ENCODE assay signal across 1 cellular context in the genomic region with DNA sequence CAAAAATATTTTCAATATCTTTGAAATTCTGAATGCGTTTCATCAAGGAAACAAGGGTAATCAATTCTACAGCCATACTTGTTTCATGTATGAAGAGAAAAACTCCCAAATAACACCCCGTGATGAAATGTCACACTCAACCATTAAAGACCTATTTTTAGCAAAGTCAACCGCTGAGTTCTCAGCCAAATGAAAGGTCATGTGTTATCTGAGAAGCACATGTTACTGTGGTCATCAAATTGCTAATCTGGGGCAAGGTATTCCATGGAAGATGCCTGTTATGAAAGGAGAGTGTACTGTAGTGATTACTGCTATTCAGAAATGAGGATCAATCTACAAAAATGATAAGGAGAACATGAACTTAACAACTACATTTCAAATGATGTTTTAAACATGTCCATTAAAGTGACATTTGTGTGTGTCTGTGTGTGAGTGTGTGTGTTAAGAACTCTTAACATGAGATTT.
TF ChIP-seq lines count a peak whose summit lies in the region.

No MANE protein-coding gene starts in this region.

TF ChIP-seq in K562, 482 proteins besides CTCF, POLR2A, EP300 and RAD21 (continued from another document):
- TF ChIP-seq CBX1 (IDR thresholded peaks at IDR 0.05; ENCODE audit: low read depth), result no peak
- no peak for TF ChIP-seq RBM15 (IDR thresholded peaks at IDR 0.05; ENCODE audit: insufficient read depth, low read length)
- no peak for TF ChIP-seq KDM2B (CRISPR knock-in tag; IDR thresholded peaks at IDR 0.05)
- no peak for TF ChIP-seq RFX7 (CRISPR knock-in tag; IDR thresholded peaks at IDR 0.05)
- TF ChIP-seq HDAC3 (IDR thresholded peaks at IDR 0.05; ENCODE audit: borderline replicate concordance, partially characterized antibody), result peak; percentile 62
- TF ChIP-seq MEIS2 (IDR thresholded peaks at IDR 0.05; ENCODE audit: partially characterized antibody), result peak; percentile 28
- TF ChIP-seq MAFF (IDR thresholded peaks at IDR 0.05; ENCODE audit: low read length), result no peak
- TF ChIP-seq LEF1 (IDR thresholded peaks at IDR 0.05), result no peak; the same call in 1 of the 2 replicates
- no peak for TF ChIP-seq EWSR1 (IDR thresholded peaks at IDR 0.05; ENCODE audit: borderline replicate concordance, low read depth, partially characterized antibody)
- 0 out of 2 replicates have a peak, but pooled peaks have one; percentile 31 for TF ChIP-seq L3MBTL2 (IDR thresholded peaks at IDR 0.05)
- TF ChIP-seq HNRNPUL1 (IDR thresholded peaks at IDR 0.05; ENCODE audit: low read length), result no peak
- peak; percentile 68 for TF ChIP-seq CBFA2T3 (IDR thresholded peaks at IDR 0.05)
- TF ChIP-seq PML (IDR thresholded peaks at IDR 0.05; ENCODE audit: low read length), result peak; percentile 56; the same call in 1 of the 2 replicates
- no peak for TF ChIP-seq GATAD2A (IDR thresholded peaks at IDR 0.05)
- TF ChIP-seq MCM7 (IDR thresholded peaks at IDR 0.05), result no peak
- TF ChIP-seq BRF1 (IDR thresholded peaks at IDR 0.05; ENCODE audit: borderline replicate concordance, extremely low read depth, insufficient read length), result no peak
- no peak for TF ChIP-seq HIVEP1 (CRISPR knock-in tag; IDR thresholded peaks at IDR 0.05)
- TF ChIP-seq, protein P1, sequence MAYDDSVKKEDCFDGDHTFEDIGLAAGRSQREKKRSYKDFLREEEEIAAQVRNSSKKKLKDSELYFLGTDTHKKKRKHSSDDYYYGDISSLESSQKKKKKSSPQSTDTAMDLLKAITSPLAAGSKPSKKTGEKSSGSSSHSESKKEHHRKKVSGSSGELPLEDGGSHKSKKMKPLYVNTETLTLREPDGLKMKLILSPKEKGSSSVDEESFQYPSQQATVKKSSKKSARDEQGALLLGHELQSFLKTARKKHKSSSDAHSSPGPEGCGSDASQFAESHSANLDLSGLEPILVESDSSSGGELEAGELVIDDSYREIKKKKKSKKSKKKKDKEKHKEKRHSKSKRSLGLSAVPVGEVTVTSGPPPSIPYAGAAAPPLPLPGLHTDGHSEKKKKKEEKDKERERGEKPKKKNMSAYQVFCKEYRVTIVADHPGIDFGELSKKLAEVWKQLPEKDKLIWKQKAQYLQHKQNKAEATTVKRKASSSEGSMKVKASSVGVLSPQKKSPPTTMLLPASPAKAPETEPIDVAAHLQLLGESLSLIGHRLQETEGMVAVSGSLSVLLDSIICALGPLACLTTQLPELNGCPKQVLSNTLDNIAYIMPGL (CRISPR knock-in tag; IDR thresholded peaks at IDR 0.05), result no peak
- TF ChIP-seq ZFPM2 (CRISPR knock-in tag; IDR thresholded peaks at IDR 0.05), result no peak
- TF ChIP-seq, protein P2, sequence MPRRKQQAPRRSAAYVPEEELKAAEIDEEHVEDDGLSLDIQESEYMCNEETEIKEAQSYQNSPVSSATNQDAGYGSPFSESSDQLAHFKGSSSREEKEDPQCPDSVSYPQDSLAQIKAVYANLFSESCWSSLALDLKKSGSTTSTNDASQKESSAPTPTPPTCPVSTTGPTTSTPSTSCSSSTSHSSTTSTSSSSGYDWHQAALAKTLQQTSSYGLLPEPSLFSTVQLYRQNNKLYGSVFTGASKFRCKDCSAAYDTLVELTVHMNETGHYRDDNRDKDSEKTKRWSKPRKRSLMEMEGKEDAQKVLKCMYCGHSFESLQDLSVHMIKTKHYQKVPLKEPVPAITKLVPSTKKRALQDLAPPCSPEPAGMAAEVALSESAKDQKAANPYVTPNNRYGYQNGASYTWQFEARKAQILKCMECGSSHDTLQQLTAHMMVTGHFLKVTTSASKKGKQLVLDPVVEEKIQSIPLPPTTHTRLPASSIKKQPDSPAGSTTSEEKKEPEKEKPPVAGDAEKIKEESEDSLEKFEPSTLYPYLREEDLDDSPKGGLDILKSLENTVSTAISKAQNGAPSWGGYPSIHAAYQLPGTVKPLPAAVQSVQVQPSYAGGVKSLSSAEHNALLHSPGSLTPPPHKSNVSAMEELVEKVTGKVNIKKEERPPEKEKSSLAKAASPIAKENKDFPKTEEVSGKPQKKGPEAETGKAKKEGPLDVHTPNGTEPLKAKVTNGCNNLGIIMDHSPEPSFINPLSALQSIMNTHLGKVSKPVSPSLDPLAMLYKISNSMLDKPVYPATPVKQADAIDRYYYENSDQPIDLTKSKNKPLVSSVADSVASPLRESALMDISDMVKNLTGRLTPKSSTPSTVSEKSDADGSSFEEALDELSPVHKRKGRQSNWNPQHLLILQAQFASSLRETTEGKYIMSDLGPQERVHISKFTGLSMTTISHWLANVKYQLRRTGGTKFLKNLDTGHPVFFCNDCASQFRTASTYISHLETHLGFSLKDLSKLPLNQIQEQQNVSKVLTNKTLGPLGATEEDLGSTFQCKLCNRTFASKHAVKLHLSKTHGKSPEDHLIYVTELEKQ (CRISPR knock-in tag; IDR thresholded peaks at IDR 0.05), result no peak
- TF ChIP-seq, protein P3, sequence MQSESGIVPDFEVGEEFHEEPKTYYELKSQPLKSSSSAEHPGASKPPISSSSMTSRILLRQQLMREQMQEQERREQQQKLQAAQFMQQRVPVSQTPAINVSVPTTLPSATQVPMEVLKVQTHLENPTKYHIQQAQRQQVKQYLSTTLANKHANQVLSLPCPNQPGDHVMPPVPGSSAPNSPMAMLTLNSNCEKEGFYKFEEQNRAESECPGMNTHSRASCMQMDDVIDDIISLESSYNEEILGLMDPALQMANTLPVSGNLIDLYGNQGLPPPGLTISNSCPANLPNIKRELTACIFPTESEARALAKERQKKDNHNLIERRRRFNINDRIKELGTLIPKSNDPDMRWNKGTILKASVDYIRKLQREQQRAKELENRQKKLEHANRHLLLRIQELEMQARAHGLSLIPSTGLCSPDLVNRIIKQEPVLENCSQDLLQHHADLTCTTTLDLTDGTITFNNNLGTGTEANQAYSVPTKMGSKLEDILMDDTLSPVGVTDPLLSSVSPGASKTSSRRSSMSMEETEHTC (IDR thresholded peaks at IDR 0.05), result peak; percentile 42; the same call in 1 of the 2 replicates
- TF ChIP-seq BHLHE40 (IDR thresholded peaks at IDR 0.05; ENCODE audit: low read length), result peak; percentile 55; the same call in 1 of the 2 replicates
- no peak for TF ChIP-seq HEY1 (CRISPR knock-in tag; IDR thresholded peaks at IDR 0.05; ENCODE audit: borderline replicate concordance)
- TF ChIP-seq ZEB2 (IDR thresholded peaks at IDR 0.05), result 0 out of 2 replicates have a peak, but pooled peaks have one; percentile 24
- TF ChIP-seq TCF3 (CRISPR knock-in tag; IDR thresholded peaks at IDR 0.05), result peak; percentile 44; the same call in 1 of the 2 replicates
- no peak for TF ChIP-seq ZNF133 (CRISPR knock-in tag; IDR thresholded peaks at IDR 0.05)
- TF ChIP-seq, protein P4, sequence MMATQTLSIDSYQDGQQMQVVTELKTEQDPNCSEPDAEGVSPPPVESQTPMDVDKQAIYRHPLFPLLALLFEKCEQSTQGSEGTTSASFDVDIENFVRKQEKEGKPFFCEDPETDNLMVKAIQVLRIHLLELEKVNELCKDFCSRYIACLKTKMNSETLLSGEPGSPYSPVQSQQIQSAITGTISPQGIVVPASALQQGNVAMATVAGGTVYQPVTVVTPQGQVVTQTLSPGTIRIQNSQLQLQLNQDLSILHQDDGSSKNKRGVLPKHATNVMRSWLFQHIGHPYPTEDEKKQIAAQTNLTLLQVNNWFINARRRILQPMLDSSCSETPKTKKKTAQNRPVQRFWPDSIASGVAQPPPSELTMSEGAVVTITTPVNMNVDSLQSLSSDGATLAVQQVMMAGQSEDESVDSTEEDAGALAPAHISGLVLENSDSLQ (IDR thresholded peaks at IDR 0.05), result no peak
- TF ChIP-seq CEBPG (CRISPR knock-in tag; IDR thresholded peaks at IDR 0.05), result no peak
- 0 out of 4 replicates have a peak, but pooled peaks of 1 of the 2 experiments have one; percentile 35 for TF ChIP-seq CEBPG (tag; conservative IDR thresholded peaks at IDR 0.05 in 1 of 2, IDR thresholded peaks at IDR 0.05 in 1 of 2)
- TF ChIP-seq, protein P5, sequence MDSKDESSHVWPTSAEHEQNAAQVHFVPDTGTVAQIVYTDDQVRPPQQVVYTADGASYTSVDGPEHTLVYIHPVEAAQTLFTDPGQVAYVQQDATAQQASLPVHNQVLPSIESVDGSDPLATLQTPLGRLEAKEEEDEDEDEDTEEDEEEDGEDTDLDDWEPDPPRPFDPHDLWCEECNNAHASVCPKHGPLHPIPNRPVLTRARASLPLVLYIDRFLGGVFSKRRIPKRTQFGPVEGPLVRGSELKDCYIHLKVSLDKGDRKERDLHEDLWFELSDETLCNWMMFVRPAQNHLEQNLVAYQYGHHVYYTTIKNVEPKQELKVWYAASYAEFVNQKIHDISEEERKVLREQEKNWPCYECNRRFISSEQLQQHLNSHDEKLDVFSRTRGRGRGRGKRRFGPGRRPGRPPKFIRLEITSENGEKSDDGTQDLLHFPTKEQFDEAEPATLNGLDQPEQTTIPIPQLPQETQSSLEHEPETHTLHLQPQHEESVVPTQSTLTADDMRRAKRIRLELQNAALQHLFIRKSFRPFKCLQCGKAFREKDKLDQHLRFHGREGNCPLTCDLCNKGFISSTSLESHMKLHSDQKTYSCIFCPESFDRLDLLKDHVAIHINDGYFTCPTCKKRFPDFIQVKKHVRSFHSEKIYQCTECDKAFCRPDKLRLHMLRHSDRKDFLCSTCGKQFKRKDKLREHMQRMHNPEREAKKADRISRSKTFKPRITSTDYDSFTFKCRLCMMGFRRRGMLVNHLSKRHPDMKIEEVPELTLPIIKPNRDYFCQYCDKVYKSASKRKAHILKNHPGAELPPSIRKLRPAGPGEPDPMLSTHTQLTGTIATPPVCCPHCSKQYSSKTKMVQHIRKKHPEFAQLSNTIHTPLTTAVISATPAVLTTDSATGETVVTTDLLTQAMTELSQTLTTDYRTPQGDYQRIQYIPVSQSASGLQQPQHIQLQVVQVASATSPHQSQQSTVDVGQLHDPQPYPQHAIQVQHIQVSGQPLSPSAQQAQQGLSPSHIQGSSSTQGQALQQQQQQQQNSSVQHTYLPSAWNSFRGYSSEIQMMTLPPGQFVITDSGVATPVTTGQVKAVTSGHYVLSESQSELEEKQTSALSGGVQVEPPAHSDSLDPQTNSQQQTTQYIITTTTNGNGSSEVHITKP (IDR thresholded peaks at IDR 0.05; ENCODE audit: partially characterized antibody), result no peak
- no peak for TF ChIP-seq IRF2 (CRISPR knock-in tag; IDR thresholded peaks at IDR 0.05)
